ENCODE assay signal across 16 cellular contexts in genomic region chr16:89862732-89863131, GRCh38. TPM values are rescaled to one million over a fixed set of nuclear protein-coding genes. Genes with fewer than 3 reads are reported as not detected.
A peak's percentile ranks its signal among the peaks of the same experiment; 100 is the strongest.
DNase-seq lines count a peak whose midpoint lies in the region; ATAC-seq lines count a peak whose summit lies in the region.
"Had no signal": no experiment of that assay in that cellular context is flagged by ENCODE, and none has a peak within 500 bp of the region (broad histone marks: within the 10 kb centered on the region; RNA-seq: fewer than 3 reads in every experiment).

No MANE protein-coding gene starts in this region.

- H3K4me1 ChIP-seq in CD8-positive, alpha-beta memory T cell (ENCODE audit: insufficient read depth, low read length) = peaks cover 33% of the 10 kb centered on the region
- peaks cover 27 to 32% of the 10 kb centered on the region in 2 donors for H3K4me1 ChIP-seq in naive thymus-derived CD4-positive, alpha-beta T cell (ENCODE audit: control insufficient read depth in 2 of 2, insufficient read depth in 2 of 2, low read length in 2 of 2)
- H3K4me1 ChIP-seq: neural progenitor cell had no signal

- H3K4me3 ChIP-seq in CD8-positive, alpha-beta memory T cell (ENCODE audit: low read length) = no peak overlapping the region
- peak overlapping the region; percentile 46 for H3K4me3 ChIP-seq in naive thymus-derived CD4-positive, alpha-beta T cell (ENCODE audit: low read length)
- H3K4me3 ChIP-seq: hepatocyte, neural progenitor cell had no signal

- CTCF ChIA-PET in CD8-positive, alpha-beta memory T cell (lab: Charles Lee) = interaction anchor here (0.7 to 9.9 kb wide), 4 partner anchors 17 to 164 kb away, joined by 3 to 120 read pairs (median 59); partner anchors contain the start of gene SPATA2L
- CTCF ChIA-PET in naive thymus-derived CD4-positive, alpha-beta T cell (lab: Charles Lee) = interaction anchor here (0.8 to 6.5 kb wide), 6 partner anchors 9 to 163 kb away, joined by 3 to 71 read pairs (median 6); partner anchors contain the start of genes SPATA2L and TCF25

- no peak for ATAC-seq in activated naive CD4-positive, alpha-beta T cell treated with anti-CD3 and anti-CD28 coated beads, Interleukin-2, amount 50 U/mL, for 72 hours
- ATAC-seq in naive thymus-derived CD4-positive, alpha-beta T cell = no peak
- no peak for ATAC-seq in GM21528 (IDR thresholded peaks at IDR 0.05; ENCODE audit: low FRiP score, unreplicated experiment)
- ATAC-seq in GM21423 (IDR thresholded peaks at IDR 0.05; ENCODE audit: unreplicated experiment) = no peak
- ATAC-seq in GM19463 (IDR thresholded peaks at IDR 0.05; ENCODE audit: unreplicated experiment) = no peak

- peaks cover 1% of the 10 kb centered on the region for H3K9me3 Mint-ChIP-seq in activated T-cell treated with anti-CD3 and anti-CD28 coated beads, Interleukin-2, amount 50 U/mL, for 24 hours
- H3K9me3 Mint-ChIP-seq in CD8-positive, alpha-beta memory T cell = no peaks in the 10 kb centered on the region
- no peaks in the 10 kb centered on the region for H3K9me3 Mint-ChIP-seq in activated naive CD4-positive, alpha-beta T cell treated with anti-CD3 and anti-CD28 coated beads, Interleukin-2, amount 50 U/mL, for 72 hours
- H3K9me3 Mint-ChIP-seq in naive thymus-derived CD4-positive, alpha-beta T cell = peaks cover 0 to 5% (median 0%) of the 10 kb centered on the region in 11 donors

- H3K27ac ChIP-seq in CD8-positive, alpha-beta memory T cell (ENCODE audit: low read depth, low read length) = no peak overlapping the region
- peak overlapping the region; percentile 72 for H3K27ac ChIP-seq in naive thymus-derived CD4-positive, alpha-beta T cell (ENCODE audit: low read depth, low read length)
- H3K27ac ChIP-seq: hepatocyte, neural progenitor cell, WERI-Rb-1 had no signal

- no peaks in the 10 kb centered on the region for H3K27me3 ChIP-seq in CD8-positive, alpha-beta memory T cell (ENCODE audit: insufficient read depth, low read length, poor library complexity, severe bottlenecking)
- H3K27me3 ChIP-seq in naive thymus-derived CD4-positive, alpha-beta T cell (ENCODE audit: control insufficient read depth in 2 of 2, insufficient read depth in 2 of 2, low read length in 2 of 2) = no peaks in the 10 kb centered on the region
- H3K27me3 ChIP-seq: hepatocyte, neural progenitor cell had no signal

- POLR2A ChIA-PET in CD8-positive, alpha-beta memory T cell (lab: Charles Lee) = interaction anchor here (2.6 kb wide), 1 partner anchor 11 kb away, joined by 18 read pairs; the partner anchor contains the start of gene TCF25
- POLR2A ChIA-PET in naive thymus-derived CD4-positive, alpha-beta T cell (lab: Charles Lee) = interaction anchor here (1.1 to 5.8 kb wide), 4 partner anchors 10 to 193 kb away, joined by 3 to 67 read pairs (median 10); partner anchors contain the start of gene TCF25

- peaks cover 35% of the 10 kb centered on the region for H3K4me1 Mint-ChIP-seq in activated T-cell treated with anti-CD3 and anti-CD28 coated beads, Interleukin-2, amount 50 U/mL, for 24 hours (ENCODE audit: low read depth)
- peaks cover 31 to 38% (median 38%) of the 10 kb centered on the region in 3 donors for H3K4me1 Mint-ChIP-seq in CD8-positive, alpha-beta memory T cell
- H3K4me1 Mint-ChIP-seq in naive thymus-derived CD4-positive, alpha-beta T cell = peaks cover 32 to 42% (median 34%) of the 10 kb centered on the region in 7 donors

- peaks cover 1% of the 10 kb centered on the region for H3K9me3 ChIP-seq in CD8-positive, alpha-beta memory T cell (ENCODE audit: low read length)
- H3K9me3 ChIP-seq in naive thymus-derived CD4-positive, alpha-beta T cell (ENCODE audit: control insufficient read depth in 2 of 3, low read length in 3 of 3) = no peaks in the 10 kb centered on the region

- no peaks in the 10 kb centered on the region for H3K36me3 ChIP-seq in CD8-positive, alpha-beta memory T cell (ENCODE audit: insufficient read depth, low read length)
- no peaks in the 10 kb centered on the region for H3K36me3 ChIP-seq in naive thymus-derived CD4-positive, alpha-beta T cell (ENCODE audit: control insufficient read depth in 2 of 3, insufficient read depth in 3 of 3, low read length in 3 of 3)
- H3K36me3 ChIP-seq: neural progenitor cell had no signal

- intact Hi-C loops in naive thymus-derived CD4-positive, alpha-beta T cell (cut with micrococcal nuclease) = no loop called here

- H3K4me3 Mint-ChIP-seq in activated T-cell treated with anti-CD3 and anti-CD28 coated beads, Interleukin-2, amount 50 U/mL, for 24 hours = no peak overlapping the region
- H3K4me3 Mint-ChIP-seq in CD8-positive, alpha-beta memory T cell = peak overlapping the region in 6 of 7 donors; percentile 54 to 86 (median 68)
- H3K4me3 Mint-ChIP-seq in naive thymus-derived CD4-positive, alpha-beta T cell = peak overlapping the region in 9 of 10 donors; percentile 55 to 86 (median 73)
- H3K4me3 Mint-ChIP-seq: neural progenitor cell had no signal

- peaks cover 2% of the 10 kb centered on the region for H3K36me3 Mint-ChIP-seq in activated T-cell treated with anti-CD3 and anti-CD28 coated beads, Interleukin-2, amount 50 U/mL, for 24 hours (ENCODE audit: low read depth)
- no peaks in the 10 kb centered on the region for H3K36me3 Mint-ChIP-seq in CD8-positive, alpha-beta memory T cell
- no peaks in the 10 kb centered on the region for H3K36me3 Mint-ChIP-seq in activated naive CD4-positive, alpha-beta T cell treated with anti-CD3 and anti-CD28 coated beads, Interleukin-2, amount 50 U/mL, for 72 hours
- H3K36me3 Mint-ChIP-seq in naive thymus-derived CD4-positive, alpha-beta T cell = peaks cover 0 to 12% (median 0%) of the 10 kb centered on the region in 5 donors

- no peak for DNase-seq in activated T-cell treated with anti-CD3 and anti-CD28 coated beads, Interleukin-2, amount 50 U/mL, for 24 hours
- no peak for DNase-seq in activated T-cell treated with anti-CD3 and anti-CD28 coated beads, Interleukin-2, amount 50 U/mL, for 1 hour
- no peak for DNase-seq in CD8-positive, alpha-beta memory T cell
- no peak for DNase-seq in activated naive CD4-positive, alpha-beta T cell treated with anti-CD3 and anti-CD28 coated beads, Interleukin-2, amount 50 U/mL, for 72 hours (ENCODE audit: low spot score in 2 of 2)
- DNase-seq in naive thymus-derived CD4-positive, alpha-beta T cell = no peak
- DNase-seq: ACHN; central memory CD4-positive, alpha-beta T cell; NCI-H146; NCI-H82; retina; WERI-Rb-1 had no signal

- H3K27ac Mint-ChIP-seq in activated T-cell treated with anti-CD3 and anti-CD28 coated beads, Interleukin-2, amount 50 U/mL, for 24 hours = peak overlapping the region; percentile 90
- H3K27ac Mint-ChIP-seq in CD8-positive, alpha-beta memory T cell = peak overlapping the region in 6 of 8 donors; percentile 78 to 99 (median 91)
- H3K27ac Mint-ChIP-seq in activated naive CD4-positive, alpha-beta T cell treated with anti-CD3 and anti-CD28 coated beads, Interleukin-2, amount 50 U/mL, for 72 hours = peak overlapping the region; percentile 65 to 83
- H3K27ac Mint-ChIP-seq in naive thymus-derived CD4-positive, alpha-beta T cell = peak overlapping the region in 8 of 9 donors; percentile 72 to 95 (median 90)
- H3K27ac Mint-ChIP-seq: neural progenitor cell had no signal

- no peaks in the 10 kb centered on the region for H3K27me3 Mint-ChIP-seq in activated T-cell treated with anti-CD3 and anti-CD28 coated beads, Interleukin-2, amount 50 U/mL, for 24 hours
- H3K27me3 Mint-ChIP-seq in CD8-positive, alpha-beta memory T cell = no peaks in the 10 kb centered on the region
- H3K27me3 Mint-ChIP-seq in naive thymus-derived CD4-positive, alpha-beta T cell = no peaks in the 10 kb centered on the region

RNA-seq across cellular contexts. Expression of gene TCF25, which starts 10.7 kb away (rescaled TPM):
- total RNA-seq in CD8-positive, alpha-beta memory T cell = 100 to 1,000 TPM; 154 to 155 TPM
- 121 TPM for polyA plus RNA-seq in CD8-positive, alpha-beta memory T cell
- total RNA-seq in activated naive CD4-positive, alpha-beta T cell treated with anti-CD3 and anti-CD28 coated beads, Interleukin-2, amount 50 U/mL, for 72 hours = 100 to 1,000 TPM; 167 to 235 TPM
- 100 to 1,000 TPM; 200 to 392 (median 262) TPM for total RNA-seq in naive thymus-derived CD4-positive, alpha-beta T cell
- 100 to 1,000 TPM in 1 of 2 donors, 10 to 100 TPM in 1; 68.1 to 122 TPM for polyA plus RNA-seq in naive thymus-derived CD4-positive, alpha-beta T cell

RNA-seq across cellular contexts. Expression of gene SPIRE2, which starts 34.5 kb away (rescaled TPM):
- 1 to 10 TPM in 1 of 2 experiments, under 1 TPM in 1; 0.37 to 1.4 TPM for total RNA-seq in CD8-positive, alpha-beta memory T cell
- polyA plus RNA-seq in CD8-positive, alpha-beta memory T cell = 0.18 TPM
- total RNA-seq in activated naive CD4-positive, alpha-beta T cell treated with anti-CD3 and anti-CD28 coated beads, Interleukin-2, amount 50 U/mL, for 72 hours = 1 to 10 TPM; 1.9 to 2.6 TPM
- total RNA-seq in naive thymus-derived CD4-positive, alpha-beta T cell = 1 to 10 TPM; 1.2 to 3.5 (median 3.0) TPM
- polyA plus RNA-seq in naive thymus-derived CD4-positive, alpha-beta T cell = under 1 TPM; 0.32 to 0.35 TPM

RNA-seq across cellular contexts. Expression of gene FANCA, which starts 46.3 kb away (rescaled TPM):
- 10 to 100 TPM; 88.0 to 94.0 TPM for total RNA-seq in CD8-positive, alpha-beta memory T cell
- 10.8 TPM for polyA plus RNA-seq in CD8-positive, alpha-beta memory T cell
- total RNA-seq in activated naive CD4-positive, alpha-beta T cell treated with anti-CD3 and anti-CD28 coated beads, Interleukin-2, amount 50 U/mL, for 72 hours = 100 to 1,000 TPM; 123 to 194 TPM
- total RNA-seq in naive thymus-derived CD4-positive, alpha-beta T cell = 100 to 1,000 TPM in 1 of 5 experiments, 10 to 100 TPM in 1, 1 to 10 TPM in 3; 3.5 to 111 (median 7.9) TPM
- polyA plus RNA-seq in naive thymus-derived CD4-positive, alpha-beta T cell = 1 to 10 TPM in 1 of 2 donors, under 1 TPM in 1; 0.59 to 3.4 TPM

RNA-seq across cellular contexts. Expression of gene MC1R, which starts 55.9 kb away (rescaled TPM):
- total RNA-seq in CD8-positive, alpha-beta memory T cell = 1 to 10 TPM; 1.9 to 2.6 TPM
- polyA plus RNA-seq in CD8-positive, alpha-beta memory T cell = 0.86 TPM
- 1 to 10 TPM; 4.6 to 5.1 TPM for total RNA-seq in activated naive CD4-positive, alpha-beta T cell treated with anti-CD3 and anti-CD28 coated beads, Interleukin-2, amount 50 U/mL, for 72 hours
- total RNA-seq in naive thymus-derived CD4-positive, alpha-beta T cell = 10 to 100 TPM; 10.1 to 13.9 (median 11.2) TPM
- polyA plus RNA-seq in naive thymus-derived CD4-positive, alpha-beta T cell = under 1 TPM; 0.14 to 0.51 TPM
